ENCODE assay signal across 18 cellular contexts in the genomic region with DNA sequence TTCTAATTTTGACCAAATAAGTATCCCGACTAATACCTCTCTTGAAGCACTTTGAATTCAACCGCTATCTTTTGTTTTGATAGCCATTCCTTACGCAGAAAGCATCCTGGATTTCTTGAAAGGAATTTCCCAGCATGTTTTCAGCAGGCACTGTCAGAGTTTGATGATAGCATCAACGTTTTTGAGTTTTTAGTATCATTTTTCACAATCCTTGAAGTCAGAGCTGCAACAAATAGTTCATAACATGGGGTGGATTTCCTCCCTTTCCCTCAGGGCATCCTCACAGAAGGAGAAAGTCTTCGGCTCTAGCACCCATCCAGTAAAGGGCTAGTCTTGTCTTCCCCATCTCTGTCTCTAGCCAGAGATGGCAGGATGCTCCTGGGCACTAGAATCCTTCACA. TPM values are rescaled to one million over a fixed set of nuclear protein-coding genes. Genes with fewer than 3 reads are reported as not detected.
DNase-seq lines count a peak whose midpoint lies in the region; ATAC-seq and TF ChIP-seq lines count a peak whose summit lies in the region.
"Had no signal": no experiment of that assay in that cellular context is flagged by ENCODE, and none has a peak within 500 bp of the region (broad histone marks: within the 10 kb centered on the region; RNA-seq: fewer than 3 reads in every experiment).

No MANE protein-coding gene starts in this region.

- no peaks in the 10 kb centered on the region for H4K20me1 ChIP-seq in smooth muscle cell (ENCODE audit: low read depth)

- no peak overlapping the region for H2AFZ ChIP-seq in smooth muscle cell (ENCODE audit: low read depth)

- H3K27ac ChIP-seq in spleen = peak overlapping the region in 6 of 8 donors; percentile 9 to 80 (median 59)
- H3K27ac ChIP-seq in smooth muscle cell (ENCODE audit: low read depth) = no peak overlapping the region
- H3K27ac ChIP-seq: C4-2B, tibial artery had no signal

- no peak for DNase-seq in activated CD8-positive, alpha-beta memory T cell treated with anti-CD3 and anti-CD28 coated beads, Interleukin-2, amount 10 ng/mL, durations not matched to agents 7 days and 5 days
- no peak for DNase-seq in activated CD8-positive, alpha-beta memory T cell treated with anti-CD3 and anti-CD28 coated beads, Interleukin-2, amount 50 U/mL, for 48 hours
- DNase-seq in T-cell (no peak), spleen (no peak), NCI-H510A (lab: John Stamatoyannopoulos, UW) (no peak), dedifferentiated amniotic fluid mesenchymal stem cell (ENCODE audit: extremely low spot score) (no peak), smooth muscle cell (lab: John Stamatoyannopoulos, UW; ENCODE audit: unreplicated experiment) (no peak)
- no peak for DNase-seq in central memory CD8-positive, alpha-beta T cell (ENCODE audit: low spot score in 2 of 2)
- DNase-seq: activated CD4-positive, alpha-beta T cell treated with anti-CD3 and anti-CD28 coated beads for 4 hours; DMS53; NCI-H1105 treated with DMSO at 0.1 percent for 48 hours; NCI-H526 treated with DMSO at 0.1 percent for 48 hours; posterior cingulate gyrus; stimulated activated CD8-positive, alpha-beta memory T cell treated with anti-CD3 and anti-CD28 coated beads, Interleukin-4, amount 100 ng/mL, for 48 hours; T-helper 9 cell; tibial artery had no signal

- H3K9ac ChIP-seq in smooth muscle cell (ENCODE audit: low read depth) = no peak overlapping the region

- no peaks in the 10 kb centered on the region for H3K27me3 Mint-ChIP-seq in activated CD8-positive, alpha-beta memory T cell treated with anti-CD3 and anti-CD28 coated beads, Interleukin-2, amount 10 ng/mL, durations not matched to agents 7 days and 5 days
- no peaks in the 10 kb centered on the region for H3K27me3 Mint-ChIP-seq in T-cell
- H3K27me3 Mint-ChIP-seq in central memory CD8-positive, alpha-beta T cell = no peaks in the 10 kb centered on the region

- no peak for ATAC-seq in activated CD8-positive, alpha-beta memory T cell treated with anti-CD3 and anti-CD28 coated beads, Interleukin-2, amount 10 ng/mL, durations not matched to agents 7 days and 5 days
- no peak for ATAC-seq in T-cell (replicated peaks in 1 of 4)
- no peak for ATAC-seq in central memory CD8-positive, alpha-beta T cell (replicated peaks; ENCODE audit: extremely low read depth, poor library complexity, severe bottlenecking)

- H3K4me3 ChIP-seq in spleen (no peak overlapping the region), smooth muscle cell (no peak overlapping the region)
- H3K4me3 ChIP-seq: skin epidermis, tibial artery had no signal

- intact Hi-C loops in spleen (cut with DNase I; ENCODE audit: low total_unique reads) = no loop called here

- CTCF ChIA-PET in activated CD8-positive, alpha-beta memory T cell treated with anti-CD3 and anti-CD28 coated beads, Interleukin-2, amount 10 ng/mL, durations not matched to agents 7 days and 5 days (lab: Charles Lee) = interaction anchor here (1.7 to 2.1 kb wide), 2 partner anchors 29 to 73 kb away, joined by 5 to 8 read pairs; no protein-coding TSS in a partner anchor
- CTCF ChIA-PET in T-cell (lab: Charles Lee) = interaction anchor here (0.6 to 2.3 kb wide), 7 partner anchors 7 to 58 kb away, joined by 3 to 13 read pairs (median 3); no protein-coding TSS in a partner anchor

- peaks cover 90% of the 10 kb centered on the region for H3K4me1 Mint-ChIP-seq in activated CD8-positive, alpha-beta memory T cell treated with anti-CD3 and anti-CD28 coated beads, Interleukin-2, amount 10 ng/mL, durations not matched to agents 7 days and 5 days
- H3K4me1 Mint-ChIP-seq in T-cell = peaks cover 85 to 89% (median 87%) of the 10 kb centered on the region in 3 donors
- H3K4me1 Mint-ChIP-seq in central memory CD8-positive, alpha-beta T cell = peaks cover 78% of the 10 kb centered on the region

- no peaks in the 10 kb centered on the region for H3K9me3 Mint-ChIP-seq in activated CD8-positive, alpha-beta memory T cell treated with anti-CD3 and anti-CD28 coated beads, Interleukin-2, amount 10 ng/mL, durations not matched to agents 7 days and 5 days (ENCODE audit: low read depth)
- peaks cover 0 to 4% (median 0%) of the 10 kb centered on the region in 3 donors for H3K9me3 Mint-ChIP-seq in T-cell
- H3K9me3 Mint-ChIP-seq in central memory CD8-positive, alpha-beta T cell = no peaks in the 10 kb centered on the region

- TF ChIP-seq POLR2A in spleen (IDR thresholded peaks at IDR 0.05) = no peak

- H3K36me3 ChIP-seq in spleen (peaks cover 0 to 4% (median 0%) of the 10 kb centered on the region in 6 donors), smooth muscle cell (ENCODE audit: low read depth) (no peaks in the 10 kb centered on the region)
- H3K36me3 ChIP-seq: tibial artery had no signal

- peaks cover 37 to 87% (median 81%) of the 10 kb centered on the region in 6 donors for H3K4me1 ChIP-seq in spleen
- no peaks in the 10 kb centered on the region for H3K4me1 ChIP-seq in smooth muscle cell (ENCODE audit: low read depth)

- H3K4me2 ChIP-seq in smooth muscle cell = no peak overlapping the region

- no peaks in the 10 kb centered on the region for H3K9me3 ChIP-seq in spleen
- H3K9me3 ChIP-seq in smooth muscle cell (replicated peaks; ENCODE audit: low read depth) = no peaks in the 10 kb centered on the region
- H3K9me3 ChIP-seq: tibial artery had no signal

- POLR2A ChIA-PET in T-cell (lab: Charles Lee) = interaction anchor here (0.6 to 1.0 kb wide), 5 partner anchors 17 to 171 kb away, joined by 3 to 5 read pairs (median 3); a partner anchor contains a TSS

- no peak for TF ChIP-seq CTCF in spleen (IDR thresholded peaks at IDR 0.05 in 8 of 11, conservative IDR thresholded peaks at IDR 0.05 in 3 of 11)
- TF ChIP-seq CTCF in smooth muscle cell (IDR thresholded peaks at IDR 0.05; ENCODE audit: borderline replicate concordance, insufficient read depth, poor library complexity, severe bottlenecking) = no peak

- H3K27ac Mint-ChIP-seq in activated CD8-positive, alpha-beta memory T cell treated with anti-CD3 and anti-CD28 coated beads, Interleukin-2, amount 10 ng/mL, durations not matched to agents 7 days and 5 days = peak overlapping the region; percentile 63
- H3K27ac Mint-ChIP-seq in T-cell = peak overlapping the region; percentile 87 to 91
- peak overlapping the region; percentile 93 for H3K27ac Mint-ChIP-seq in central memory CD8-positive, alpha-beta T cell (ENCODE audit: low read depth)

- no peaks in the 10 kb centered on the region for H3F3A ChIP-seq in smooth muscle cell (ENCODE audit: low read depth)

- peaks cover 38% of the 10 kb centered on the region for H3K36me3 Mint-ChIP-seq in activated CD8-positive, alpha-beta memory T cell treated with anti-CD3 and anti-CD28 coated beads, Interleukin-2, amount 10 ng/mL, durations not matched to agents 7 days and 5 days
- peaks cover 9% of the 10 kb centered on the region for H3K36me3 Mint-ChIP-seq in T-cell
- H3K36me3 Mint-ChIP-seq in central memory CD8-positive, alpha-beta T cell (ENCODE audit: insufficient read depth) = peaks cover 21% of the 10 kb centered on the region

- peak overlapping the region; percentile 21 for H3K4me3 Mint-ChIP-seq in activated CD8-positive, alpha-beta memory T cell treated with anti-CD3 and anti-CD28 coated beads, Interleukin-2, amount 10 ng/mL, durations not matched to agents 7 days and 5 days
- H3K4me3 Mint-ChIP-seq in T-cell = peak overlapping the region; percentile 44 to 61 (median 53)
- peak overlapping the region; percentile 65 for H3K4me3 Mint-ChIP-seq in central memory CD8-positive, alpha-beta T cell

- 81 to 85% (median 83%) methylated on average over 5 of the region's 5 CpGs for WGBS in spleen, 5 donors
- WGBS in smooth muscle cell (ENCODE audit: low lambda C conversion rate) = 64% methylated on average over 5 of the region's 5 CpGs

- H3K79me2 ChIP-seq in smooth muscle cell (ENCODE audit: low read depth) = no peaks in the 10 kb centered on the region

- H3K27me3 ChIP-seq in spleen (replicated peaks in 1 of 7) = no peaks in the 10 kb centered on the region
- no peaks in the 10 kb centered on the region for H3K27me3 ChIP-seq in smooth muscle cell (ENCODE audit: low read depth)
- H3K27me3 ChIP-seq: tibial artery had no signal

RNA-seq across cellular contexts. Expression of a gene that starts 46.2 kb away (rescaled TPM):
- total RNA-seq in activated CD8-positive, alpha-beta memory T cell treated with anti-CD3 and anti-CD28 coated beads, Interleukin-2, amount 10 ng/mL, durations not matched to agents 7 days and 5 days = 100 to 1,000 TPM; 210 to 249 TPM
- 100 to 1,000 TPM; 225 to 333 (median 238) TPM for total RNA-seq in T-cell
- total RNA-seq in spleen = 100 to 1,000 TPM; 108 to 183 (median 145) TPM
- polyA plus RNA-seq in spleen = 10 to 100 TPM; 16.0 to 18.5 (median 16.3) TPM
- total RNA-seq in smooth muscle cell = 5.5 and 6.0 TPM in 2 replicates
- polyA plus RNA-seq in smooth muscle cell = 2.4 and 3.6 TPM in 2 replicates

Comparison
In these comparisons a context has a peak if more than half of its experiments do, and no peak if none do; other contexts are left out.
1. RNA of a gene that starts 46.2 kb away (total RNA-seq): 210 to 249 TPM in activated CD8-positive, alpha-beta memory T cell treated with anti-CD3 and anti-CD28 coated beads, Interleukin-2, amount 10 ng/mL, durations not matched to agents 7 days and 5 days, 225 to 333 TPM in T-cell and 108 to 183 TPM in spleen; 5.5 to 6.0 TPM in smooth muscle cell; every median in the first group is over 10 times any median in the second.
2. Peak in every context shown above with its lines, with median percentiles within 50 percentile points of each other: H3K27ac Mint-ChIP-seq and H3K4me3 Mint-ChIP-seq.